Comparison of ENCODE assay signal across 12 cellular contexts in genomic region chr3:194756460-194757355, GRCh38.
A peak's percentile ranks its signal among the peaks of the same experiment; 100 is the strongest.
DNase-seq lines count a peak whose midpoint lies in the region; TF ChIP-seq lines count a peak whose summit lies in the region.
"Had no signal": no experiment of that assay in that cellular context is flagged by ENCODE, and none has a peak within 500 bp of the region (broad histone marks: within the 10 kb centered on the region; RNA-seq: fewer than 3 reads in every experiment).

No MANE protein-coding gene starts in this region.

- TF ChIP-seq POLR2A in tibial nerve (IDR thresholded peaks at IDR 0.05) = no peak

- H3K9me3 ChIP-seq in tibial nerve = no peaks in the 10 kb centered on the region
- H3K9me3 ChIP-seq: stomach had no signal

- TF ChIP-seq CTCF in tibial nerve (IDR thresholded peaks at IDR 0.05) = no peak

- H3K27ac ChIP-seq in layer of hippocampus (ENCODE audit: low read depth, low read length) (peak overlapping the region; percentile 71), tibial nerve (peak overlapping the region; percentile 16 to 84 (median 62))
- H3K27ac ChIP-seq: brain microvascular endothelial cell, VCaP had no signal

- peaks cover 0 to 45% (median 4%) of the 10 kb centered on the region in 4 donors for H3K4me1 ChIP-seq in tibial nerve

- H3K36me3 ChIP-seq in tibial nerve = no peaks in the 10 kb centered on the region
- H3K36me3 ChIP-seq: brain microvascular endothelial cell, stomach had no signal

- 76 to 85% methylated on average over 6 to 7 of the region's 15 CpGs for WGBS in tibial nerve, 2 donors

- DNase-seq in NCI-H2171 (lab: John Stamatoyannopoulos, UW) (peak; percentile 25), NCI-H2171 treated with DMSO at 0.1 percent for 48 hours (lab: John Stamatoyannopoulos, UW) (no peak), anterior cingulate cortex (lab: John Stamatoyannopoulos, UW) (peak; percentile 16 to 99 (median 86)), tibial nerve (ENCODE audit: low spot score in 2 of 2) (no peak), SK-N-DZ (ENCODE audit: low spot score) (no peak), activated T-cell treated with anti-CD3 and anti-CD28 coated beads for 4 hours (no peak), LoVo (ENCODE audit: low spot score) (no peak)
- DNase-seq: brain microvascular endothelial cell, NCI-H1092 treated with DMSO at 0.1 percent for 48 hours, stomach had no signal

- no peak overlapping the region for H3K4me3 ChIP-seq in tibial nerve
- H3K4me3 ChIP-seq: stomach had no signal

- H3K27me3 ChIP-seq in layer of hippocampus (ENCODE audit: control insufficient read depth, insufficient read depth, low read length) (no peaks in the 10 kb centered on the region), tibial nerve (no peaks in the 10 kb centered on the region)

- no peak for TF ChIP-seq EP300 in tibial nerve (IDR thresholded peaks at IDR 0.05)

Comparison
In these comparisons a context has a peak if more than half of its experiments do, and no peak if none do; other contexts are left out.
1. DNase-seq: peak in NCI-H2171 (single experiment) and anterior cingulate cortex (58 of 58); none in NCI-H2171 treated with DMSO at 0.1 percent for 48 hours (single experiment), tibial nerve (0 of 2), SK-N-DZ (single experiment), activated T-cell treated with anti-CD3 and anti-CD28 coated beads for 4 hours (single experiment) and LoVo (single experiment).